In genomic region chr1:85297855-85298629, GRCh38 we compare ENCODE assay signal across 8 cellular contexts. TPM values are rescaled to one million over a fixed set of nuclear protein-coding genes. Genes with fewer than 3 reads are reported as not detected.
DNase-seq lines count a peak whose midpoint lies in the region; ATAC-seq and TF ChIP-seq lines count a peak whose summit lies in the region.

No MANE protein-coding gene starts in this region.

- peaks cover 0 to 17% of the 10 kb centered on the region in 2 experiments; a peak in 2 of 4 replicates for H3K4me1 ChIP-seq in SK-N-SH (ENCODE audit: control insufficient read depth in 1 of 2, insufficient read depth in 2 of 2, low read depth in 1 of 2, low read length in 1 of 2)

- peak overlapping the region; percentile 30 for H2AFZ ChIP-seq in SK-N-SH (ENCODE audit: low read depth)

- peak overlapping the region; percentile 26 for H3K4me3 ChIP-seq in AG10803 (ENCODE audit: low read length)
- peak overlapping the region in 1 of 2 experiments; percentile 7; a peak in 1 of 4 replicates for H3K4me3 ChIP-seq in SK-N-SH (ENCODE audit: low read depth in 2 of 2, low read length in 1 of 2)

- H3K9me3 ChIP-seq in SK-N-SH = no peaks in the 10 kb centered on the region

- CTCF ChIA-PET in SK-N-SH (lab: Yijun Ruan, JAX) = interaction anchor here (0.7 to 5.1 kb wide), 3 partner anchors 10 to 39 kb away, joined by 3 to 24 read pairs (median 3); partner anchors contain the start of gene C1orf52

- 38% methylated on average over 11 of the region's 11 CpGs for WGBS in SK-N-SH (ENCODE audit: low lambda C conversion rate)

- ATAC-seq in GM19395 (IDR thresholded peaks at IDR 0.05; ENCODE audit: unreplicated experiment) (peak; percentile 89), HG03460 (IDR thresholded peaks at IDR 0.05; ENCODE audit: unreplicated experiment) (peak; percentile 94)

- DNase-seq in AG10803 (ENCODE audit: low read depth) (peak; percentile 98), SK-N-SH (no peak), amniotic stem cell (lab: John Stamatoyannopoulos, UW) (peak; percentile 77), kidney tubule cell (ENCODE audit: low spot score) (peak; percentile 99), epidermal melanocyte (ENCODE audit: insufficient read length, low spot score) (no peak)
- DNase-seq in stimulated activated CD4-positive, alpha-beta T cell treated with anti-CD3 and anti-CD28 coated beads, Interleukin-4, amount 100 ng/mL, for 48 hours (ENCODE audit: low read depth in 2 of 2) = peak; percentile 51 to 78

- no peaks in the 10 kb centered on the region for H4K20me1 ChIP-seq in SK-N-SH (ENCODE audit: insufficient read depth)

- peaks cover 19% of the 10 kb centered on the region for H3F3A ChIP-seq in SK-N-SH (replicated peaks; ENCODE audit: insufficient read depth)

- peak in 1 of 2 experiments; percentile 7; a peak in 1 of 4 replicates for TF ChIP-seq EP300 in SK-N-SH (IDR thresholded peaks at IDR 0.05; ENCODE audit: borderline replicate concordance in 1 of 2, low read depth in 1 of 2, low read length in 1 of 2)

- peak overlapping the region; percentile 9; the same call in 1 of the 2 replicates for H3K9ac ChIP-seq in SK-N-SH

- H3K79me2 ChIP-seq in SK-N-SH (ENCODE audit: insufficient read depth) = no peaks in the 10 kb centered on the region

- TF ChIP-seq RAD21 in SK-N-SH (IDR thresholded peaks at IDR 0.05; ENCODE audit: low read length) = no peak

- H3K36me3 ChIP-seq in SK-N-SH (replicated peaks in 1 of 2; ENCODE audit: control insufficient read depth in 1 of 2, insufficient read depth in 2 of 2, low read length in 1 of 2) = no peaks in the 10 kb centered on the region

- no peak for TF ChIP-seq CTCF in AG10803 (conservative IDR thresholded peaks at IDR 0.05; ENCODE audit: low read length)
- TF ChIP-seq CTCF in SK-N-SH (IDR thresholded peaks at IDR 0.05) = no peak

- peak overlapping the region; percentile 1 to 73; a peak in 3 of 4 replicates for H3K27ac ChIP-seq in SK-N-SH (ENCODE audit: low read depth in 2 of 2, low read length in 1 of 2)

- peak overlapping the region; percentile 72 for H3K4me2 ChIP-seq in SK-N-SH

- no peaks in the 10 kb centered on the region for H3K27me3 ChIP-seq in SK-N-SH (ENCODE audit: insufficient read depth)

- POLR2A ChIA-PET in SK-N-SH (lab: Yijun Ruan, JAX) = no interaction called here

- no peaks in the 10 kb centered on the region for H3K9me2 ChIP-seq in SK-N-SH

TF ChIP-seq in SK-N-SH, 30 proteins besides CTCF, POLR2A, EP300 and RAD21 (continues in another document):
- TF ChIP-seq NRF1 (IDR thresholded peaks at IDR 0.05; ENCODE audit: low read depth, low read length) = no peak
- no peak for TF ChIP-seq REST (IDR thresholded peaks at IDR 0.05; ENCODE audit: low read depth, low read length)
- TF ChIP-seq FOSL2 (IDR thresholded peaks at IDR 0.05; ENCODE audit: borderline replicate concordance, low read depth) = peak; percentile 66
- TF ChIP-seq PBX3 (IDR thresholded peaks at IDR 0.05) = no peak; the same call in 1 of the 2 replicates
- TF ChIP-seq POLR2AphosphoS5 (IDR thresholded peaks at IDR 0.05; ENCODE audit: low read depth, low read length) = peak; percentile 22; the same call in 1 of the 2 replicates
- TF ChIP-seq FOXJ3 (CRISPR knock-in tag; IDR thresholded peaks at IDR 0.05) = no peak
- TF ChIP-seq NFIC (IDR thresholded peaks at IDR 0.05; ENCODE audit: borderline replicate concordance) = peak; percentile 73
- no peak for TF ChIP-seq MXI1 (IDR thresholded peaks at IDR 0.05; ENCODE audit: low read depth, low read length)
- 0 out of 2 replicates have a peak, but pooled peaks have one; percentile 7 for TF ChIP-seq TAF1 (IDR thresholded peaks at IDR 0.05; ENCODE audit: borderline replicate concordance, low read depth, low read length)
- TF ChIP-seq USF1 (IDR thresholded peaks at IDR 0.05; ENCODE audit: borderline replicate concordance, low read depth) = 0 out of 2 replicates have a peak, but pooled peaks have one; percentile 24
- TF ChIP-seq TCF12 (IDR thresholded peaks at IDR 0.05) = peak; percentile 66
- TF ChIP-seq IRF3 (IDR thresholded peaks at IDR 0.05; ENCODE audit: low read depth, low read length) = no peak
- peak; percentile 68 for TF ChIP-seq GABPA (IDR thresholded peaks at IDR 0.05; ENCODE audit: low read depth)
- no peak for TF ChIP-seq RCOR1 (IDR thresholded peaks at IDR 0.05; ENCODE audit: low read length)
- no peak for TF ChIP-seq SMC3 (IDR thresholded peaks at IDR 0.05; ENCODE audit: low read depth, low read length)
- TF ChIP-seq GATA2 (CRISPR knock-in tag; IDR thresholded peaks at IDR 0.05) = no peak
- no peak for TF ChIP-seq TEAD4 (IDR thresholded peaks at IDR 0.05; ENCODE audit: borderline replicate concordance, insufficient read depth)
- no peak for TF ChIP-seq RFX5 (IDR thresholded peaks at IDR 0.05; ENCODE audit: low read length)
- TF ChIP-seq MAX (IDR thresholded peaks at IDR 0.05; ENCODE audit: low read depth) = peak; percentile 64
- no peak for TF ChIP-seq YY1 (IDR thresholded peaks at IDR 0.05; ENCODE audit: low read depth)
- TF ChIP-seq SIN3A (IDR thresholded peaks at IDR 0.05; ENCODE audit: borderline replicate concordance, low read depth, low read length) = peak; percentile 39; the same call in 1 of the 2 replicates
- TF ChIP-seq RXRA (IDR thresholded peaks at IDR 0.05; ENCODE audit: borderline replicate concordance, low read depth) = peak; percentile 57; the same call in 1 of the 2 replicates
- no peak for TF ChIP-seq USF2 (IDR thresholded peaks at IDR 0.05; ENCODE audit: borderline replicate concordance, low read depth, low read length)

RNA-seq across cellular contexts. Expression of gene BCL10, which starts 21.6 kb away (rescaled TPM):
- 5.8 and 6.6 TPM in 2 replicates for polyA plus RNA-seq in SK-N-SH (2012; rRNA removed)
- 7.2 and 8.0 TPM in 2 replicates for polyA plus RNA-seq in SK-N-SH (2012; cell fraction: cytosol; rRNA removed)
- polyA plus RNA-seq in SK-N-SH (2012; cell fraction: nucleus; rRNA removed) = 5.5 and 7.7 TPM in 2 replicates

RNA-seq across cellular contexts. Expression of gene C1orf52, which starts 38.6 kb away (rescaled TPM):
- polyA plus RNA-seq in SK-N-SH (2012; rRNA removed) = 23.4 and 24.3 TPM in 2 replicates
- polyA plus RNA-seq in SK-N-SH (2012; cell fraction: cytosol; rRNA removed) = 19.1 and 20.8 TPM in 2 replicates
- polyA plus RNA-seq in SK-N-SH (2012; cell fraction: nucleus; rRNA removed) = 30.0 and 36.7 TPM in 2 replicates

Comparison
In these comparisons a context has a peak if more than half of its experiments do, and no peak if none do; other contexts are left out.
1. DNase-seq: peak in AG10803 (single experiment), amniotic stem cell (single experiment), kidney tubule cell (single experiment) and stimulated activated CD4-positive, alpha-beta T cell treated with anti-CD3 and anti-CD28 coated beads, Interleukin-4, amount 100 ng/mL, for 48 hours (2 of 2); none in SK-N-SH (single experiment) and epidermal melanocyte (single experiment).